Comparison of ENCODE assay signal across 22 cellular contexts in genomic region chr2:132909427-132909826, GRCh38.
A peak's percentile ranks its signal among the peaks of the same experiment; 100 is the strongest.
DNase-seq lines count a peak whose midpoint lies in the region; ATAC-seq, FAIRE-seq and TF ChIP-seq lines count a peak whose summit lies in the region.
"Had no signal": no experiment of that assay in that cellular context is flagged by ENCODE, and none has a peak within 500 bp of the region (broad histone marks: within the 10 kb centered on the region; RNA-seq: fewer than 3 reads in every experiment).

No MANE protein-coding gene starts in this region.

- no peak overlapping the region for H2AFZ ChIP-seq in astrocyte (ENCODE audit: low read depth, low read length)
- H2AFZ ChIP-seq: PC-9 had no signal

- no peaks in the 10 kb centered on the region for H4K20me1 ChIP-seq in astrocyte (ENCODE audit: insufficient read depth, low read length)

- H3K4me1 Mint-ChIP-seq in astrocyte (ENCODE audit: low read depth, unreplicated experiment) = peaks cover 5% of the 10 kb centered on the region

- H3K4me3 ChIP-seq in AG10803 (ENCODE audit: low read length) = no peak overlapping the region
- no peak overlapping the region for H3K4me3 ChIP-seq in astrocyte (ENCODE audit: insufficient read depth, low read depth, low read length)
- H3K4me3 ChIP-seq in fibroblast of the aortic adventitia (ENCODE audit: low read depth, low read length) = no peak overlapping the region
- H3K4me3 ChIP-seq in WERI-Rb-1 (ENCODE audit: low read depth, low read length) = no peak overlapping the region
- H3K4me3 ChIP-seq: A549, HAP-1, K562, PC-9 had no signal

- DNase-seq in AG10803 (ENCODE audit: low read depth) (peak; percentile 9), HS-5 (ENCODE audit: low read depth) (peak; percentile 61), astrocyte (ENCODE audit: low read depth) (peak; percentile 65), fibroblast of the aortic adventitia (ENCODE audit: low read depth) (peak; percentile 78), GM13977 (ENCODE audit: low spot score) (no peak), WERI-Rb-1 (no peak), H54 (ENCODE audit: insufficient read length, low spot score) (no peak)
- DNase-seq: BE2C; CD8-positive, alpha-beta T cell; DMS79 treated with DMSO at 0.1 percent for 48 hours; NCI-H1092 treated with DMSO at 0.1 percent for 48 hours; NCI-H1694; NCI-H446; NCI-H748 treated with DMSO at 0.1 percent for 48 hours; PC-9; Right ventricle myocardium superior had no signal

- no peaks in the 10 kb centered on the region for H3K9me3 ChIP-seq in astrocyte (ENCODE audit: insufficient read depth, low read depth, low read length)
- peaks cover 5% of the 10 kb centered on the region for H3K9me3 ChIP-seq in WERI-Rb-1 (ENCODE audit: severe bottlenecking)
- H3K9me3 ChIP-seq: A549, BE2C, HAP-1 had no signal

- no peaks in the 10 kb centered on the region for H3K4me1 ChIP-seq in astrocyte (ENCODE audit: insufficient read depth, low read length)
- H3K4me1 ChIP-seq: A549, BE2C, HAP-1 had no signal

- no peak for FAIRE-seq in astrocyte (lab: Jason Lieb, UNC)
- no peak for FAIRE-seq in H54 (lab: Jason Lieb, UNC)
- FAIRE-seq: A549, D721Med, K562 had no signal

- H3K36me3 ChIP-seq in astrocyte (ENCODE audit: insufficient read depth, low read length) (no peaks in the 10 kb centered on the region), WERI-Rb-1 (no peaks in the 10 kb centered on the region; the same call in 1 of the 2 replicates)
- H3K36me3 ChIP-seq: BE2C, HAP-1 had no signal

- no peak for ATAC-seq in HG03025 (IDR thresholded peaks at IDR 0.05; ENCODE audit: low FRiP score, unreplicated experiment)
- ATAC-seq: A549; CD8-positive, alpha-beta T cell; K562; SK-N-SH treated with all-trans-retinoic acid at 6 μM for 48 hours had no signal

- no peaks in the 10 kb centered on the region for H3K79me2 ChIP-seq in astrocyte (ENCODE audit: insufficient read depth, low read length)

- no peaks in the 10 kb centered on the region for H3K9me3 Mint-ChIP-seq in astrocyte (ENCODE audit: unreplicated experiment)

- H3K27ac ChIP-seq in astrocyte (ENCODE audit: low read depth, low read length) (no peak overlapping the region), WERI-Rb-1 (no peak overlapping the region)
- H3K27ac ChIP-seq: A549, PC-9 had no signal

- H3K27me3 Mint-ChIP-seq in astrocyte (ENCODE audit: low read depth, unreplicated experiment) = peaks cover 2% of the 10 kb centered on the region

- H3K9ac ChIP-seq in astrocyte (ENCODE audit: low read length) = no peak overlapping the region

- no peak for TF ChIP-seq POLR2A in H54 (IDR thresholded peaks at IDR 0.05; ENCODE audit: low read depth, low read length)

- H3K4me2 ChIP-seq in astrocyte (ENCODE audit: low read length) = no peak overlapping the region
- H3K4me2 ChIP-seq: A549, PC-9 had no signal

- TF ChIP-seq CTCF in AG10803 (conservative IDR thresholded peaks at IDR 0.05; ENCODE audit: low read length) = no peak
- no peak for TF ChIP-seq CTCF in astrocyte (IDR thresholded peaks at IDR 0.05; ENCODE audit: insufficient read depth, low read depth, low read length)
- no peak for TF ChIP-seq CTCF in fibroblast of the aortic adventitia (IDR thresholded peaks at IDR 0.05; ENCODE audit: insufficient read depth, low read length)
- no peak for TF ChIP-seq CTCF in GM13977 (IDR thresholded peaks at IDR 0.05; ENCODE audit: extremely low read depth, insufficient read depth, missing control alignments)
- TF ChIP-seq CTCF in WERI-Rb-1 (IDR thresholded peaks at IDR 0.05; ENCODE audit: low read depth, low read length) = no peak

- H3K36me3 Mint-ChIP-seq in astrocyte (ENCODE audit: low read depth, unreplicated experiment) = no peaks in the 10 kb centered on the region
- H3K36me3 Mint-ChIP-seq: CD8-positive, alpha-beta T cell had no signal

- H3K27me3 ChIP-seq in astrocyte (ENCODE audit: insufficient read depth, low read length) (no peaks in the 10 kb centered on the region), WERI-Rb-1 (ENCODE audit: insufficient read depth, low read depth, severe bottlenecking) (no peaks in the 10 kb centered on the region)
- H3K27me3 ChIP-seq: BE2C had no signal

- in situ Hi-C loops in GM13977 (cut with MboI; ENCODE audit: low pct_unique_long_range_greater_than_20kb, low sequenced_read_pairs, unreplicated experiment) = no loop called here

- no peak overlapping the region for H3K27ac Mint-ChIP-seq in astrocyte (ENCODE audit: unreplicated experiment)
- H3K27ac Mint-ChIP-seq: CD8-positive, alpha-beta T cell had no signal

- no peak overlapping the region for H3K4me3 Mint-ChIP-seq in astrocyte (ENCODE audit: unreplicated experiment)
- H3K4me3 Mint-ChIP-seq: CD8-positive, alpha-beta T cell had no signal

Comparison
In these comparisons a context has a peak if more than half of its experiments do, and no peak if none do; other contexts are left out.
1. DNase-seq: peak in AG10803 (single experiment), HS-5 (single experiment), astrocyte (single experiment) and fibroblast of the aortic adventitia (single experiment); none in GM13977 (single experiment), WERI-Rb-1 (single experiment) and H54 (single experiment).